In genomic region chr17:14191469-14191868, GRCh38 we compare ENCODE assay signal across 7 cellular contexts. TPM values are rescaled to one million over a fixed set of nuclear protein-coding genes. Genes with fewer than 3 reads are reported as not detected.
"Had no signal": no experiment of that assay in that cellular context is flagged by ENCODE, and none has a peak within 500 bp of the region (broad histone marks: within the 10 kb centered on the region; RNA-seq: fewer than 3 reads in every experiment).

No MANE protein-coding gene starts in this region.

RNA-seq across cellular contexts. Expression of gene CDRT15, which starts 45.2 kb away (rescaled TPM):
- total RNA-seq: HepG2, HT1080, IMR-90, M059J, PC-3, SK-MEL-5 had no signal
- polyA plus RNA-seq: HepG2, IMR-90, SK-N-SH had no signal
